Comparison of ENCODE assay signal across 10 cellular contexts in the genomic region with DNA sequence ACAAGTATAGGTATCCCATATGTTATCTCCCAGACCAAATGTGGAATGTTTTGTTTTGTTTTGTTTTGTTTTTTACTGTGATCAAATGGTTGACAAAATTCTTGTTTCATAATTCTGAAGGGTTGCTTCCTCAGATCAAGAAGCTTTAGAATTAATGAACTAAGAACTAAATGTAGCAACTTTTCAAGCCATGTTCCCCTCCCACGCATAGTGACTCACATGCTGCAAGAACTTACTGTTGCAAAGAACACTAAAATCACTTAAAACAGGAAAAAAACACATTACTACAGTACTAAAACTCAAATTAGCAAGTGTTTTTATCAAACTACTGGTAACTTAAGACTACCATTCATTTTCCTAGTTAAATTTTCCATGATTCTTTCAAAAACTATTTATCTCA. TPM values are rescaled to one million over a fixed set of nuclear protein-coding genes. Genes with fewer than 3 reads are reported as not detected.
DNase-seq lines count a peak whose midpoint lies in the region; ATAC-seq and TF ChIP-seq lines count a peak whose summit lies in the region.
"Had no signal": no experiment of that assay in that cellular context is flagged by ENCODE, and none has a peak within 500 bp of the region (broad histone marks: within the 10 kb centered on the region; RNA-seq: fewer than 3 reads in every experiment).

No MANE protein-coding gene starts in this region.

- no peak overlapping the region for H3K9ac ChIP-seq in skeletal muscle satellite cell (ENCODE audit: low read depth, low read length)

- TF ChIP-seq POLR2A in NB4 (IDR thresholded peaks at IDR 0.05; ENCODE audit: extremely low read depth, insufficient read length) (no peak), Peyer's patch (IDR thresholded peaks at IDR 0.05) (no peak)

- no peaks in the 10 kb centered on the region for H3K27me3 ChIP-seq in skeletal muscle satellite cell (ENCODE audit: control insufficient read depth, insufficient read depth, low read length)
- H3K27me3 ChIP-seq in Peyer's patch, result no peaks in the 10 kb centered on the region
- H3K27me3 ChIP-seq: MG63, tibial nerve had no signal

- peak overlapping the region; percentile 43 for H3K4me2 ChIP-seq in skeletal muscle satellite cell (ENCODE audit: low read length)

- H3K27ac ChIP-seq in Peyer's patch, result no peak overlapping the region

- peaks cover 41% of the 10 kb centered on the region for H3K36me3 ChIP-seq in skeletal muscle satellite cell (ENCODE audit: insufficient read depth, low read length)
- H3K36me3 ChIP-seq in Peyer's patch, result peaks cover 0 to 63% (median 0%) of the 10 kb centered on the region in 3 donors

- DNase-seq in EL (peak; percentile 50), NB4 (ENCODE audit: low read depth) (peak; percentile 95), dermis blood vessel endothelial cell (peak; percentile 36), Peyer's patch (no peak), NCI-H1092 treated with DMSO at 0.1 percent for 48 hours (lab: John Stamatoyannopoulos, UW) (no peak), NCI-H69 (lab: John Stamatoyannopoulos, UW) (no peak)
- DNase-seq: MG63 had no signal

- peaks cover 14% of the 10 kb centered on the region for H3K4me1 ChIP-seq in skeletal muscle satellite cell (ENCODE audit: control insufficient read depth, insufficient read depth, low read length)
- H3K4me1 ChIP-seq in Peyer's patch, result no peaks in the 10 kb centered on the region

- no peak for ATAC-seq in GM18517 (IDR thresholded peaks at IDR 0.05; ENCODE audit: unreplicated experiment)

- H3K4me3 ChIP-seq in NB4 (ENCODE audit: low read depth, low read length) (no peak overlapping the region), skeletal muscle satellite cell (ENCODE audit: low read length) (no peak overlapping the region), Peyer's patch (no peak overlapping the region)
- H3K4me3 ChIP-seq: MG63, tibial nerve had no signal

- H3K9me3 ChIP-seq in skeletal muscle satellite cell (replicated peaks; ENCODE audit: low read length), result no peaks in the 10 kb centered on the region
- no peaks in the 10 kb centered on the region for H3K9me3 ChIP-seq in Peyer's patch
- H3K9me3 ChIP-seq: MG63, tibial nerve had no signal

- no peak for TF ChIP-seq CTCF in NB4 (IDR thresholded peaks at IDR 0.05; ENCODE audit: low read depth, low read length)
- no peak for TF ChIP-seq CTCF in Peyer's patch (IDR thresholded peaks at IDR 0.05)

RNA-seq across cellular contexts. Expression of a gene that starts 30.6 kb away (rescaled TPM):
- total RNA-seq in dermis blood vessel endothelial cell (51.1 and 52.8 TPM in 2 replicates), Peyer's patch (10 to 100 TPM; 33.3 to 70.1 (median 48.0) TPM)
- total RNA-seq in skeletal muscle satellite cell (2012; rRNA removed), result 26.1 and 32.8 TPM in 2 replicates

Comparison
In these comparisons a context has a peak if more than half of its experiments do, and no peak if none do; other contexts are left out.
1. DNase-seq: peak in EL (single experiment), NB4 (single experiment) and dermis blood vessel endothelial cell (single experiment); none in Peyer's patch (0 of 3), NCI-H1092 treated with DMSO at 0.1 percent for 48 hours (single experiment) and NCI-H69 (single experiment).